In the genomic region with DNA sequence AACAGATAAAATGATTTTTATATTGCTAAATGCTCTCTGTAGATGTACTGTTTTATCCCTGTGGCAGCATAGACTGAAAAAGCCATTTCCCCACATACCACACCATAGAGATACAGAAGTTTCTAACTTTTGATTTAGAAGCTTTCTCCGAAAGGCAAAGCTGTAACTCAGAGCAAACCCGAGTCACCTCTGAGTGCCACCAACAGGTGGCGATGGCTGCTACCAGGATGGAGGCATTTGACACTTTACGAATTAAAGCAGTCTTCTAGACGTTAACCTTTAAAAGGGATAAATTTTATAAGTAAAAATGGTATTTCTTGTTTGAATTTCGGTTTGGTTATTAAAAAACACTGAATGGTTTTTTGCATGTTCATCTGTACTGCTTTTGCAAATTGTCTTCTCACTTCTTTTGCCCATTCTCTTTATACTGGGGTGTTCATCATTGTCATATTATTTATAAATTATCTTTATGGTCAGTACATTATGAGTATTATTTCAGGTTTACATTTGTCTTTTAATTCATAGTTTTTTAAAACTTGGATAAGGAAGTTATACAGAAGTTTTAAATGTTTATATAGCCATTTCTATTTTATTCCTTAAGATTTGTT, we compare ENCODE assay signal across 9 cellular contexts.
DNase-seq lines count a peak whose midpoint lies in the region; ATAC-seq and TF ChIP-seq lines count a peak whose summit lies in the region.
"Had no signal": no experiment of that assay in that cellular context is flagged by ENCODE, and none has a peak within 500 bp of the region (broad histone marks: within the 10 kb centered on the region; RNA-seq: fewer than 3 reads in every experiment).

No MANE protein-coding gene starts in this region.

- no peak overlapping the region for H3K4me2 ChIP-seq in smooth muscle cell
- H3K4me2 ChIP-seq: BLaER1 had no signal

- ATAC-seq in GM19463 (IDR thresholded peaks at IDR 0.05; ENCODE audit: unreplicated experiment) (peak; percentile 53), HG03196 (IDR thresholded peaks at IDR 0.05; ENCODE audit: unreplicated experiment) (no peak)

- no peaks in the 10 kb centered on the region for H3F3A ChIP-seq in smooth muscle cell (ENCODE audit: low read depth)

- H3K27me3 ChIP-seq in smooth muscle cell (ENCODE audit: low read depth): peaks cover 74% of the 10 kb centered on the region
- H3K27me3 ChIP-seq: BLaER1 had no signal

- no peak overlapping the region for H3K9ac ChIP-seq in smooth muscle cell (ENCODE audit: low read depth)
- H3K9ac ChIP-seq: BLaER1 had no signal

- peaks cover 4% of the 10 kb centered on the region for H3K4me1 ChIP-seq in smooth muscle cell (ENCODE audit: low read depth)
- H3K4me1 ChIP-seq: BLaER1 had no signal

- H2AFZ ChIP-seq in smooth muscle cell (ENCODE audit: low read depth): no peak overlapping the region

- peaks cover 23% of the 10 kb centered on the region for H3K4me1 Mint-ChIP-seq in glutamatergic neuron (ENCODE audit: low read depth, unreplicated experiment)

- H3K4me3 ChIP-seq in smooth muscle cell: no peak overlapping the region
- H3K4me3 ChIP-seq: BLaER1 had no signal

- H3K79me2 ChIP-seq in smooth muscle cell (ENCODE audit: low read depth): no peaks in the 10 kb centered on the region

- no peaks in the 10 kb centered on the region for H3K9me3 ChIP-seq in smooth muscle cell (replicated peaks; ENCODE audit: low read depth)
- H3K9me3 ChIP-seq: BLaER1 had no signal

- WGBS in smooth muscle cell (ENCODE audit: low lambda C conversion rate): 9% methylated on average over 6 of the region's 6 CpGs

- H3K27ac ChIP-seq in VCaP (no peak overlapping the region), smooth muscle cell (ENCODE audit: low read depth) (no peak overlapping the region)
- H3K27ac ChIP-seq: BLaER1 had no signal

- peak; percentile 33 for DNase-seq in DMS153 treated with DMSO at 0.1 percent for 48 hours (lab: John Stamatoyannopoulos, UW; ENCODE audit: unreplicated experiment)
- DNase-seq in DMS153 (lab: John Stamatoyannopoulos, UW): no peak
- peak; percentile 60 for DNase-seq in LHCN-M2 (ENCODE audit: low read depth)
- peak; percentile 63 for DNase-seq in glutamatergic neuron
- no peak for DNase-seq in smooth muscle cell (lab: John Stamatoyannopoulos, UW; ENCODE audit: unreplicated experiment)

- no peaks in the 10 kb centered on the region for H3K27me3 Mint-ChIP-seq in glutamatergic neuron (ENCODE audit: unreplicated experiment)

- peak; percentile 93 for TF ChIP-seq CTCF in VCaP (conservative IDR thresholded peaks at IDR 0.05)
- TF ChIP-seq CTCF in glutamatergic neuron (IDR thresholded peaks at IDR 0.05; ENCODE audit: partially characterized antibody, unreplicated experiment): peak; percentile 68
- TF ChIP-seq CTCF in smooth muscle cell (IDR thresholded peaks at IDR 0.05; ENCODE audit: borderline replicate concordance, insufficient read depth, poor library complexity, severe bottlenecking): peak; percentile 85

- no peaks in the 10 kb centered on the region for H3K9me3 Mint-ChIP-seq in glutamatergic neuron (ENCODE audit: unreplicated experiment)

- no peaks in the 10 kb centered on the region for H4K20me1 ChIP-seq in smooth muscle cell (ENCODE audit: low read depth)
- H4K20me1 ChIP-seq: BLaER1 had no signal

- H3K27ac Mint-ChIP-seq in glutamatergic neuron (ENCODE audit: unreplicated experiment): no peak overlapping the region

- H3K36me3 ChIP-seq in smooth muscle cell (ENCODE audit: low read depth): no peaks in the 10 kb centered on the region
- H3K36me3 ChIP-seq: BLaER1 had no signal

- no peak overlapping the region for H3K4me3 Mint-ChIP-seq in glutamatergic neuron (ENCODE audit: unreplicated experiment)

- no peaks in the 10 kb centered on the region for H3K36me3 Mint-ChIP-seq in glutamatergic neuron (ENCODE audit: unreplicated experiment)

Comparison
In these comparisons a context has a peak if more than half of its experiments do, and no peak if none do; other contexts are left out.
1. DNase-seq: peak in DMS153 treated with DMSO at 0.1 percent for 48 hours (single experiment), LHCN-M2 (single experiment) and glutamatergic neuron (single experiment); none in DMS153 (single experiment) and smooth muscle cell (single experiment).
2. Peak in every context shown above with its lines, with median percentiles within 50 percentile points of each other: CTCF ChIP-seq.